1 cellular context compared by ENCODE assay signal in the genomic region with DNA sequence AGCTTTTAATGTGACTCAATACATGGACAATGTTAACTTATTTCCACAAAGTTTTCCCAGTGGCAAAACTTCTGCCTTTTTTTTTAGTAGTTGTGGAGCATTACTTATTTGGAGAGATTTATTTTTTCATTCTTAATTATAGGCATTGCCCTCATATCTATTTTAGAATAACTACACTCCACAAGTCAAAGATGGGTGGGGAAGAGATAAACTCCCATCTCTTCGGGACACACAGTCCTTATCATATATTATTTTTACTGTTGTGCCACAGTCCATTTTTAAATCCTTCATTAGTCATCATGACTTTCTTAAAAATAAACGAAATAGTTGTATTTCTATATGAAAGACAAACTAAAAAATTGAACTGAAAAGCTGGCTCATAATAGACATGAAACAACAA.
TF ChIP-seq lines count a peak whose summit lies in the region.

No MANE protein-coding gene starts in this region.

TF ChIP-seq in endothelial cell of umbilical vein, 7 proteins besides CTCF, POLR2A, EP300 and RAD21:
- TF ChIP-seq, protein P1, sequence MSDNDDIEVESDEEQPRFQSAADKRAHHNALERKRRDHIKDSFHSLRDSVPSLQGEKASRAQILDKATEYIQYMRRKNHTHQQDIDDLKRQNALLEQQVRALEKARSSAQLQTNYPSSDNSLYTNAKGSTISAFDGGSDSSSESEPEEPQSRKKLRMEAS (IDR thresholded peaks at IDR 0.05; ENCODE audit: insufficient read depth, insufficient read length) = no peak
- TF ChIP-seq EZH2 (IDR thresholded peaks at IDR 0.05; ENCODE audit: borderline replicate concordance, low read depth, low read length, severe bottlenecking) (no peak), MYC (IDR thresholded peaks at IDR 0.05; ENCODE audit: low read depth, low read length) (no peak), FOS (IDR thresholded peaks at IDR 0.05; ENCODE audit: borderline replicate concordance, insufficient read depth, low read length) (no peak), POLR2AphosphoS5 (IDR thresholded peaks at IDR 0.05; ENCODE audit: insufficient read depth, low read depth, low read length) (no peak), GATA2 (IDR thresholded peaks at IDR 0.05; ENCODE audit: insufficient read depth, insufficient read length, low read depth, low read length) (no peak), JUN (IDR thresholded peaks at IDR 0.05; ENCODE audit: borderline replicate concordance, insufficient read depth, insufficient read length, low read depth) (no peak)
TF ChIP-seq in endothelial cell of umbilical vein: peak in this region for 0.
